In the genomic region with DNA sequence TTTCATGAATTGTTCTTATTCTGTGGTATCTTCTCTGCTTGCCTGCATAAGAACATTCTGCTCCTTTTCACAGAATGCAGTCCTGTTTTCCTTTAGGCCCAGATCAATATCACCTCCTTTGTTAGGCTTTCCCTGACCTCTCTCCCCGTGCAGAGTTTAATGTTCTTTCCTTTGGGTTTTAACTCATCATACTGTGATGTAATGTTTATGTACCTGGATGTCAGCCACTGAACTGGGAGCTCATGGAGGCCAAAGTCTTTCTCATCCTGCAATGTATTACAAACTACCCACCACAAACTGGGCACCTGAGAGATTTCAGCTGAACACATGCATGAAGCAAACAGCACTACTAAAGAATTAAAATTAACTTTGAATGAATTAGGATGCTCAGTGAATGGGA, we compare ENCODE assay signal across 22 cellular contexts.
"Had no signal": no experiment of that assay in that cellular context is flagged by ENCODE, and none has a peak within 500 bp of the region (broad histone marks: within the 10 kb centered on the region; RNA-seq: fewer than 3 reads in every experiment).

No MANE protein-coding gene starts in this region.

- H3K27me3 ChIP-seq: Peyer's patch had no signal

- DNase-seq: activated B cell treated with CpG ODN at 0.5 μM for 24 hours; activated CD4-positive, alpha-beta T cell treated with anti-CD3 and anti-CD28 coated beads for 1 hour; activated CD4-positive, alpha-beta T cell treated with anti-CD3 and anti-CD28 coated beads, Interleukin-2, amount 10 ng/mL, durations not matched to agents 24 days and 14 days; activated CD4-positive, alpha-beta T cell treated with anti-CD3 and anti-CD28 coated beads, Interleukin-2, amount 50 U/mL, for 48 hours; activated CD8-positive, alpha-beta memory T cell treated with anti-CD3 and anti-CD28 coated beads, Interleukin-2, amount 10 ng/mL, durations not matched to agents 7 days and 5 days; activated effector memory CD4-positive, alpha-beta T cell treated with Interleukin-2 at 50 U/mL for 16 hours; activated naive CD4-positive, alpha-beta T cell; activated T-cell treated with anti-CD3 and anti-CD28 coated beads, Interleukin-2, amount 50 U/mL, for 24 hours; aorta; Kasumi-1; NCI-H1092 treated with DMSO at 0.1 percent for 48 hours; NCI-H1436; NCI-H2081; NCI-H226; NCI-H526; NCI-H774; Peyer's patch; SHP77 treated with DMSO at 0.1 percent for 48 hours had no signal

- H3K36me3 Mint-ChIP-seq: activated CD8-positive, alpha-beta memory T cell treated with anti-CD3 and anti-CD28 coated beads, Interleukin-2, amount 10 ng/mL, durations not matched to agents 7 days and 5 days; activated naive CD4-positive, alpha-beta T cell treated with anti-CD3 and anti-CD28 coated beads, Interleukin-2, amount 50 U/mL, for 24 hours had no signal

- H3K4me3 Mint-ChIP-seq: activated B cell treated with CpG ODN at 0.5 μM for 24 hours; activated CD4-positive, alpha-beta T cell treated with anti-CD3 and anti-CD28 coated beads, Interleukin-2, amount 10 ng/mL, durations not matched to agents 24 days and 14 days; activated CD8-positive, alpha-beta memory T cell treated with anti-CD3 and anti-CD28 coated beads, Interleukin-2, amount 10 ng/mL, durations not matched to agents 7 days and 5 days; activated naive CD4-positive, alpha-beta T cell treated with anti-CD3 and anti-CD28 coated beads, Interleukin-2, amount 50 U/mL, for 24 hours; activated T-cell treated with anti-CD3 and anti-CD28 coated beads, Interleukin-2, amount 50 U/mL, for 24 hours; activated T-helper 1 cell treated with anti-CD3 and anti-CD28 coated beads, Interleukin-12 subunit alpha, Interleukin-12 subunit beta, Interleukin-2, Interleukin-4 antibody, amounts not matched to agents 30 ng/mL and 10 ng/mL and 1 ng/mL, durations not matched to agents 14 hours and 24 hours and 36 hours; T-helper 1 cell treated with Interleukin-12 subunit alpha and Interleukin-12 subunit beta and Interleukin-4 antibody, amounts not matched to agents 30 μg/mL and 1 μg/mL, for 36 hours had no signal

- H3K27ac ChIP-seq: Peyer's patch had no signal

- ATAC-seq: activated CD8-positive, alpha-beta memory T cell treated with anti-CD3 and anti-CD28 coated beads, Interleukin-2, amount 10 ng/mL, durations not matched to agents 7 days and 5 days; K562 had no signal

- H3K4me1 ChIP-seq: Peyer's patch had no signal

- FAIRE-seq: K562 had no signal

- H3K4me3 ChIP-seq: K562, Peyer's patch had no signal

- H3K9me3 Mint-ChIP-seq: activated B cell treated with CpG ODN at 0.5 μM for 24 hours; activated CD4-positive, alpha-beta T cell treated with anti-CD3 and anti-CD28 coated beads, Interleukin-2, amount 10 ng/mL, durations not matched to agents 24 days and 14 days; activated naive CD4-positive, alpha-beta T cell treated with anti-CD3 and anti-CD28 coated beads, Interleukin-2, amount 50 U/mL, for 24 hours; activated T-cell treated with anti-CD3 and anti-CD28 coated beads, Interleukin-2, amount 50 U/mL, for 24 hours; activated T-helper 1 cell treated with anti-CD3 and anti-CD28 coated beads, Interleukin-12 subunit alpha, Interleukin-12 subunit beta, Interleukin-2, Interleukin-4 antibody, amounts not matched to agents 30 ng/mL and 10 ng/mL and 1 ng/mL, durations not matched to agents 14 hours and 24 hours and 36 hours; T-helper 1 cell treated with Interleukin-12 subunit alpha and Interleukin-12 subunit beta and Interleukin-4 antibody, amounts not matched to agents 30 μg/mL and 1 μg/mL, for 36 hours had no signal

- H3K4me1 Mint-ChIP-seq: activated B cell treated with CpG ODN at 0.5 μM for 24 hours; activated CD4-positive, alpha-beta T cell treated with anti-CD3 and anti-CD28 coated beads, Interleukin-2, amount 10 ng/mL, durations not matched to agents 24 days and 14 days; activated CD8-positive, alpha-beta memory T cell treated with anti-CD3 and anti-CD28 coated beads, Interleukin-2, amount 10 ng/mL, durations not matched to agents 7 days and 5 days; activated naive CD4-positive, alpha-beta T cell treated with anti-CD3 and anti-CD28 coated beads, Interleukin-2, amount 50 U/mL, for 24 hours had no signal

- H3K27ac Mint-ChIP-seq: activated B cell treated with CpG ODN at 0.5 μM for 24 hours; activated CD4-positive, alpha-beta T cell treated with anti-CD3 and anti-CD28 coated beads, Interleukin-2, amount 10 ng/mL, durations not matched to agents 24 days and 14 days; activated CD8-positive, alpha-beta memory T cell treated with anti-CD3 and anti-CD28 coated beads, Interleukin-2, amount 10 ng/mL, durations not matched to agents 7 days and 5 days; activated naive CD4-positive, alpha-beta T cell treated with anti-CD3 and anti-CD28 coated beads, Interleukin-2, amount 50 U/mL, for 24 hours; activated T-cell treated with anti-CD3 and anti-CD28 coated beads, Interleukin-2, amount 50 U/mL, for 24 hours; activated T-helper 1 cell treated with anti-CD3 and anti-CD28 coated beads, Interleukin-12 subunit alpha, Interleukin-12 subunit beta, Interleukin-2, Interleukin-4 antibody, amounts not matched to agents 30 ng/mL and 10 ng/mL and 1 ng/mL, durations not matched to agents 14 hours and 24 hours and 36 hours; T-helper 1 cell treated with Interleukin-12 subunit alpha and Interleukin-12 subunit beta and Interleukin-4 antibody, amounts not matched to agents 30 μg/mL and 1 μg/mL, for 36 hours had no signal

- H3K27me3 Mint-ChIP-seq: activated B cell treated with CpG ODN at 0.5 μM for 24 hours had no signal

- H3K9me3 ChIP-seq: Peyer's patch had no signal

- H3K36me3 ChIP-seq: Peyer's patch had no signal
